Comparison of ENCODE assay signal across 11 cellular contexts in the genomic region with DNA sequence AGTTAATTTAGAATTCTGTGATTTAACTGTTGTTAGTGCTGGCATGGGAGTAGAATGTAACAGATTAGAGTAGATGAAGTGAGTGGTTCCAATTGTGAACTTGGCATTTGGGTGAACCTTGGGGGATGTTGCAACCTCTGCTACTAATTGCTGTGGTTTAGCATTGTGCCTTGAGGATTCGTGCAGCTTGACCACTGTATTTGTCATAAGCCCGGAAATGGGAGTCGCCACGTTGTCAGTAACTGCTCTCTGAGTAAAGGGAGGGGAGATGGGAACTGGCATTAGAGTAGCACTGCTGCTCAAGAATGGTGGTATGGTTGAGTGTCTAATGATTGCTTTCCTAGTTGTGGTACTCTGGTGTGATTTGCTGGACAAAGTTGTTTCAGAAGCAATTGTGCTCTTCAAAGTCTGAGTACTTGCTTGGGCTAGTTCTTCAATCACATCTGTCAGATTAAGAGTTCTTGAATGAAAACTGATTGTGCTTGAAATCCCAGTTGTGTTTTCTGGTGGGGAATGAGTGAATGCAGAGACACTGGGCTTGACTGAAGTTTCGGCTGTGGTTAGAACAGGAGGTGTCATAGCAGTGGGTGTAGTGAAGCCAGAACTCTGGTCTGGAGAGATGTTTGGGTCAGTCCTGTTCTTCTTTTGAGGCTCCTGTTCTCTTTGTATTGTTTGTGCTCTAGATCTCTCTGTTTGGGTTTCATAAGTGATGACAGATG. TPM values are rescaled to one million over a fixed set of nuclear protein-coding genes. Genes with fewer than 3 reads are reported as not detected.
A peak's percentile ranks its signal among the peaks of the same experiment; 100 is the strongest.
DNase-seq lines count a peak whose midpoint lies in the region; ATAC-seq and TF ChIP-seq lines count a peak whose summit lies in the region.
"Had no signal": no experiment of that assay in that cellular context is flagged by ENCODE, and none has a peak within 500 bp of the region (broad histone marks: within the 10 kb centered on the region; RNA-seq: fewer than 3 reads in every experiment).

No MANE protein-coding gene starts in this region.

- no peaks in the 10 kb centered on the region for H3K36me3 ChIP-seq in heart left ventricle
- H3K36me3 ChIP-seq: BLaER1 treated with 17β-estradiol and CSF1 and Interleukin-3, amounts not matched to agents 10 nM and 100 nM had no signal

- peak in 3 of 4 donors; percentile 39 to 85 (median 63) for ATAC-seq in heart left ventricle
- ATAC-seq in HG02642 (IDR thresholded peaks at IDR 0.05; ENCODE audit: poor library complexity, unreplicated experiment), result no peak
- ATAC-seq in GM21526 (IDR thresholded peaks at IDR 0.05; ENCODE audit: low FRiP score, unreplicated experiment), result no peak
- no peak for ATAC-seq in HG02840 (IDR thresholded peaks at IDR 0.05; ENCODE audit: low FRiP score, unreplicated experiment)
- ATAC-seq: natural killer cell had no signal

- TF ChIP-seq POLR2A in heart left ventricle (IDR thresholded peaks at IDR 0.05), result no peak

- H3K4me3 ChIP-seq in HL-60 (replicated peaks; ENCODE audit: insufficient read depth, low read length), result no peak overlapping the region
- no peak overlapping the region for H3K4me3 ChIP-seq in heart left ventricle
- H3K4me3 ChIP-seq: BLaER1 treated with 17β-estradiol and CSF1 and Interleukin-3, amounts not matched to agents 10 nM and 100 nM had no signal

- H3K9me3 ChIP-seq in heart left ventricle, result peaks cover 0 to 28% (median 0%) of the 10 kb centered on the region in 12 donors

- TF ChIP-seq CTCF in HL-60 (IDR thresholded peaks at IDR 0.05; ENCODE audit: insufficient read depth, low read length) (no peak), heart left ventricle (IDR thresholded peaks at IDR 0.05) (no peak)

- DNase-seq in AG08396 (ENCODE audit: low spot score), result peak; percentile 55
- peak; percentile 82 to 83 for DNase-seq in HL-60 (ENCODE audit: low read depth in 1 of 2, low spot score in 1 of 2)
- DNase-seq in T1000 (lab: John Stamatoyannopoulos, UW), result peak; percentile 15
- DNase-seq in heart left ventricle, result no peak
- no peak for DNase-seq in activated T-cell treated with anti-CD3 and anti-CD28 coated beads, Interleukin-2, amount 50 U/mL, for 48 hours
- DNase-seq: natural killer cell, T-helper 2 cell had no signal

- H3K27ac ChIP-seq in HL-60 (replicated peaks), result no peak overlapping the region
- H3K27ac ChIP-seq in heart left ventricle, result no peak overlapping the region

- H3K4me1 ChIP-seq in heart left ventricle, result peaks cover 0 to 7% (median 0%) of the 10 kb centered on the region in 12 donors

- intact Hi-C loops in heart left ventricle (cut with DNase I), result loop anchor here in 2 of 10 donors (10.0 kb wide), 2 partner anchors 219 to 469 kb away; no protein-coding TSS in a partner anchor

- WGBS in heart left ventricle, 4 donors, result 72 to 85% (median 78%) methylated on average over 5 of the region's 5 CpGs

- H3K27me3 ChIP-seq in HL-60 (ENCODE audit: insufficient read depth, poor library complexity, severe bottlenecking), result no peaks in the 10 kb centered on the region
- peaks cover 0 to 4% (median 0%) of the 10 kb centered on the region in 9 donors for H3K27me3 ChIP-seq in heart left ventricle
- H3K27me3 ChIP-seq: BLaER1 treated with 17β-estradiol and CSF1 and Interleukin-3, amounts not matched to agents 10 nM and 100 nM had no signal

RNA-seq across cellular contexts. Expression of a gene that starts 15.4 kb away (rescaled TPM):
- total RNA-seq in heart left ventricle, result 1 to 10 TPM in 7 of 9 donors, under 1 TPM in 2; 0.53 to 8.8 (median 1.6) TPM
- polyA plus RNA-seq in heart left ventricle, result under 1 TPM; 0.36 to 0.88 TPM

Comparison
In these comparisons a context has a peak if more than half of its experiments do, and no peak if none do; other contexts are left out.
1. DNase-seq: peak in AG08396 (single experiment), HL-60 (2 of 2) and T1000 (single experiment); none in heart left ventricle (0 of 5) and activated T-cell treated with anti-CD3 and anti-CD28 coated beads, Interleukin-2, amount 50 U/mL, for 48 hours (0 of 2).
2. ATAC-seq: peak in heart left ventricle (3 of 4); none in HG02642 (single experiment), GM21526 (single experiment) and HG02840 (single experiment).